35 cellular contexts compared by ENCODE assay signal in genomic region chr14:34229140-34229539, GRCh38.
"Had no signal": no experiment of that assay in that cellular context is flagged by ENCODE, and none has a peak within 500 bp of the region (broad histone marks: within the 10 kb centered on the region; RNA-seq: fewer than 3 reads in every experiment).

No MANE protein-coding gene starts in this region.

- H3K79me2 ChIP-seq: hepatocyte had no signal

- H3K4me2 ChIP-seq: hepatocyte, smooth muscle cell had no signal

- ATAC-seq: gastroesophageal sphincter; left cardiac atrium; naive thymus-derived CD4-positive, alpha-beta T cell had no signal

- H2AFZ ChIP-seq: hepatocyte had no signal

- H3K4me3 ChIP-seq: ascending aorta, cardiac muscle cell, coronary artery, dorsolateral prefrontal cortex, gastroesophageal sphincter, hepatocyte, ovary, sigmoid colon, smooth muscle cell, upper lobe of left lung, vagina had no signal

- H3K27ac ChIP-seq: ascending aorta, cardiac muscle cell, coronary artery, dorsolateral prefrontal cortex, ovary, upper lobe of left lung, vagina had no signal

- H3K36me3 ChIP-seq: ascending aorta, cardiac muscle cell, gastroesophageal sphincter, ovary, sigmoid colon, upper lobe of left lung, vagina had no signal

- H3K36me3 Mint-ChIP-seq: activated CD4-positive, alpha-beta memory T cell treated with anti-CD3 and anti-CD28 coated beads for 36 hours; activated naive CD8-positive, alpha-beta T cell; brain; mesothelial cell of epicardium; naive thymus-derived CD4-positive, alpha-beta T cell had no signal

- H3K9me3 ChIP-seq: ascending aorta, gastroesophageal sphincter, ovary, sigmoid colon, upper lobe of left lung, vagina had no signal

- DNase-seq: activated CD4-positive, alpha-beta memory T cell treated with anti-CD3 and anti-CD28 coated beads for 36 hours; activated CD4-positive, alpha-beta T cell treated with anti-CD3 and anti-CD28 coated beads for 48 hours; activated CD8-positive, alpha-beta memory T cell treated with anti-CD3 and anti-CD28 coated beads, Interleukin-2, amount 50 U/mL, for 4 hours; activated T-cell treated with anti-CD3 and anti-CD28 coated beads, Interleukin-2, amount 50 U/mL, for 24 hours; cerebellar nuclear complex; dorsolateral prefrontal cortex; effector memory CD4-positive, alpha-beta T cell; erythroblast; islet precursor cell; left cardiac atrium; mammary epithelial cell; naive thymus-derived CD4-positive, alpha-beta T cell; ovary; sigmoid colon; stimulated activated CD4-positive, alpha-beta T cell treated with anti-CD3 and anti-CD28 coated beads, Interleukin-1b, Interleukin-23, amount 100 ng/mL, for 48 hours; stimulated activated CD4-positive, alpha-beta T cell treated with anti-CD3 and anti-CD28 coated beads, Interleukin-4, amount 100 ng/mL, for 4 hours; stimulated activated CD8-positive, alpha-beta memory T cell treated with anti-CD3 and anti-CD28 coated beads, Interleukin-4, amount 100 ng/mL, for 48 hours; stimulated activated naive CD4-positive, alpha-beta T cell; SW 1271; T-helper 9 cell had no signal

- H3K27me3 ChIP-seq: ascending aorta, dorsolateral prefrontal cortex, gastroesophageal sphincter, hepatocyte, ovary, sigmoid colon, upper lobe of left lung, vagina had no signal

- H3K9me3 Mint-ChIP-seq: activated CD4-positive, alpha-beta memory T cell treated with anti-CD3 and anti-CD28 coated beads for 36 hours; activated T-cell treated with anti-CD3 and anti-CD28 coated beads, Interleukin-2, amount 50 U/mL, for 24 hours; activated T-helper 2 cell treated with anti-CD3 and anti-CD28 coated beads, Interferon-gamma antibody, Interleukin-2, Interleukin-4, amounts not matched to agents 10 μg/mL and 5 μg/mL and 100 μg/mL, durations not matched to agents 14 hours and 24 hours and 36 hours; T-helper 1 cell treated with Interleukin-12 subunit alpha and Interleukin-12 subunit beta and Interleukin-4 antibody, amounts not matched to agents 30 μg/mL and 1 μg/mL, for 36 hours had no signal

- H3K27ac Mint-ChIP-seq: activated CD4-positive, alpha-beta memory T cell treated with anti-CD3 and anti-CD28 coated beads for 36 hours; activated naive CD8-positive, alpha-beta T cell; activated T-cell treated with anti-CD3 and anti-CD28 coated beads, Interleukin-2, amount 50 U/mL, for 24 hours; activated T-helper 2 cell treated with anti-CD3 and anti-CD28 coated beads, Interferon-gamma antibody, Interleukin-2, Interleukin-4, amounts not matched to agents 10 μg/mL and 5 μg/mL and 100 μg/mL, durations not matched to agents 14 hours and 24 hours and 36 hours; mesothelial cell of epicardium; naive thymus-derived CD4-positive, alpha-beta T cell; progenitor cell of endocrine pancreas; T-helper 1 cell treated with Interleukin-12 subunit alpha and Interleukin-12 subunit beta and Interleukin-4 antibody, amounts not matched to agents 30 μg/mL and 1 μg/mL, for 36 hours had no signal

- H3K4me1 ChIP-seq: ascending aorta, vagina had no signal

- H3K4me3 Mint-ChIP-seq: activated CD4-positive, alpha-beta memory T cell treated with anti-CD3 and anti-CD28 coated beads for 36 hours; activated naive CD8-positive, alpha-beta T cell; activated T-cell treated with anti-CD3 and anti-CD28 coated beads, Interleukin-2, amount 50 U/mL, for 24 hours; brain; mesothelial cell of epicardium; naive thymus-derived CD4-positive, alpha-beta T cell; T-helper 1 cell treated with Interleukin-12 subunit alpha and Interleukin-12 subunit beta and Interleukin-4 antibody, amounts not matched to agents 30 μg/mL and 1 μg/mL, for 36 hours had no signal

- FAIRE-seq: TTC549 had no signal
